In the genomic region with DNA sequence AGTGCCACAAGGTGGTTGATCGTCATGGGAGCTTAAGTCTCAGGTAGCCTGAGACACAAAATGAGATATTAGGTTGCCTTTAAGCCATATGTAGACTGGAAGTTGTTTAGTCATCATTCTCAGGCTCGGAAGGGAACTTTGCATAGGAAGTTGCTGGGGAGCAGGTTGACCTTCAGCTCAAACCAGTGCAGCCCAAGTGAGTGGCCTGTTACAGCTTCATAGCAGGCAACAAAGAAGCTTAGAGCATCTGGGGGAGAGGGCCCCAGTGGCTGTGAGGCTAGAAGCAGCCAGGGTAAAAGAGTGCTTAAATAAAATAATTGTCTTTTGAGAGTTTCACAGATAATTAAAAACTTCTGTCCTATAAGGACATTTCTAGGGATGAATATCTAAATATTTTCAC, we compare ENCODE assay signal across 25 cellular contexts.
"Had no signal": no experiment of that assay in that cellular context is flagged by ENCODE, and none has a peak within 500 bp of the region (broad histone marks: within the 10 kb centered on the region; RNA-seq: fewer than 3 reads in every experiment).

No MANE protein-coding gene starts in this region.

- H3K27me3 Mint-ChIP-seq: naive B cell; progenitor cell of endocrine pancreas; stimulated activated naive B cell treated with anti-CD40 and anti-IgM and Interleukin-4, amounts not matched to agents 10 μg/mL and 1 μg/mL and 100 μg/mL, for 72 hours had no signal

- ATAC-seq: natural killer cell; right lobe of liver; stimulated activated naive B cell treated with anti-CD40 and anti-IgM and Interleukin-4, amounts not matched to agents 10 μg/mL and 1 μg/mL and 100 μg/mL, for 72 hours; stimulated activated naive CD8-positive, alpha-beta T cell treated with anti-CD3 and anti-CD28 coated beads, Interleukin-15, Interleukin-2, amounts not matched to agents 100 U/mL and 50 U/mL, for 24 hours; upper lobe of right lung had no signal

- H3K9ac ChIP-seq: neural progenitor cell had no signal

- H3K4me3 Mint-ChIP-seq: immature natural killer cell; mesothelial cell of epicardium; naive B cell; natural killer cell; nephron progenitor cell; neural progenitor cell; stimulated activated naive B cell treated with anti-CD40 and anti-IgM and Interleukin-4, amounts not matched to agents 10 μg/mL and 1 μg/mL and 100 μg/mL, for 72 hours had no signal

- H3K4me1 ChIP-seq: left ventricle myocardium inferior, neural progenitor cell, right atrium auricular region, right lobe of liver, stomach, testis, thyroid gland, upper lobe of right lung had no signal

- H3K36me3 ChIP-seq: left ventricle myocardium inferior, neural progenitor cell, ovary, right atrium auricular region, right lobe of liver, stomach, thyroid gland, upper lobe of right lung had no signal

- H3K36me3 Mint-ChIP-seq: immature natural killer cell; mesothelial cell of epicardium; naive B cell; neural progenitor cell; stimulated activated naive B cell treated with anti-CD40 and anti-IgM and Interleukin-4, amounts not matched to agents 10 μg/mL and 1 μg/mL and 100 μg/mL, for 72 hours had no signal

- DNase-seq: hippocampal formation; immature natural killer cell; islet precursor cell; left ventricle myocardium inferior; mesendoderm; naive B cell; natural killer cell; nephron progenitor cell; ovary; right lobe of liver; stimulated activated CD4-positive, alpha-beta T cell treated with anti-CD3 and anti-CD28 coated beads, Interleukin-1b, Interleukin-23, amount 100 ng/mL, for 48 hours; stimulated activated CD4-positive, alpha-beta T cell treated with anti-CD3 and anti-CD28 coated beads, Interleukin-4, amount 100 ng/mL, for 1 hour; stimulated activated naive B cell treated with anti-CD40 and anti-IgM and Interleukin-4, amounts not matched to agents 10 μg/mL and 1 μg/mL and 100 μg/mL, for 72 hours; stimulated activated naive CD8-positive, alpha-beta T cell treated with anti-CD3 and anti-CD28 coated beads, Interleukin-15, Interleukin-2, amounts not matched to agents 100 U/mL and 50 U/mL, for 24 hours; stomach; testis; thyroid gland; trophoblast cell; upper lobe of right lung had no signal

- H3K9me3 Mint-ChIP-seq: mesothelial cell of epicardium, nephron progenitor cell, neural progenitor cell had no signal

- H3K4me3 ChIP-seq: left ventricle myocardium inferior, lung, neural progenitor cell, ovary, right atrium auricular region, right lobe of liver, smooth muscle cell, stomach, testis, thyroid gland, upper lobe of right lung had no signal

- H3K9me3 ChIP-seq: left ventricle myocardium inferior, ovary, right atrium auricular region, right lobe of liver, stomach, testis, thyroid gland, upper lobe of right lung had no signal

- H3K27ac ChIP-seq: left ventricle myocardium inferior, neural progenitor cell, ovary, right atrium auricular region, right lobe of liver, stomach, testis, thyroid gland, upper lobe of right lung had no signal

- H3K4me1 Mint-ChIP-seq: immature natural killer cell; mesothelial cell of epicardium; naive B cell; natural killer cell; nephron progenitor cell; stimulated activated naive B cell treated with anti-CD40 and anti-IgM and Interleukin-4, amounts not matched to agents 10 μg/mL and 1 μg/mL and 100 μg/mL, for 72 hours had no signal

- H3K4me2 ChIP-seq: neural progenitor cell, smooth muscle cell had no signal

- H2AFZ ChIP-seq: neural progenitor cell had no signal

- H3K27me3 ChIP-seq: neural progenitor cell, ovary, right atrium auricular region, right lobe of liver, stomach, testis, thyroid gland, upper lobe of right lung had no signal

- H3K27ac Mint-ChIP-seq: immature natural killer cell; mesothelial cell of epicardium; naive B cell; natural killer cell; nephron progenitor cell; neural progenitor cell; progenitor cell of endocrine pancreas; stimulated activated naive B cell treated with anti-CD40 and anti-IgM and Interleukin-4, amounts not matched to agents 10 μg/mL and 1 μg/mL and 100 μg/mL, for 72 hours had no signal
